In genomic region chr7:100476108-100476780, GRCh38 we compare ENCODE assay signal across 8 cellular contexts. TPM values are rescaled to one million over a fixed set of nuclear protein-coding genes. Genes with fewer than 3 reads are reported as not detected.
DNase-seq lines count a peak whose midpoint lies in the region; ATAC-seq, FAIRE-seq and TF ChIP-seq lines count a peak whose summit lies in the region.

No MANE protein-coding gene starts in this region.

- H3K4me2 ChIP-seq in OCI-LY3 (ENCODE audit: low read length) (peak overlapping the region; percentile 90), H1 (ENCODE audit: insufficient read depth in 1 of 2, low read depth in 2 of 2, low read length in 2 of 2) (no peak overlapping the region; a peak in 1 of 4 replicates), osteoblast (ENCODE audit: insufficient read depth, low read length) (peak overlapping the region; percentile 84)

- no peak for ATAC-seq in CD8-positive, alpha-beta T cell
- ATAC-seq in GM21723 (IDR thresholded peaks at IDR 0.05; ENCODE audit: unreplicated experiment), result no peak

- 0 out of 2 replicates have a peak overlapping the region, but pooled peaks have one; percentile 24 for H2AK5ac ChIP-seq in H1 (ENCODE audit: low read depth, low read length)

- no peak for TF ChIP-seq CTCF in CD8-positive, alpha-beta T cell (IDR thresholded peaks at IDR 0.05)
- TF ChIP-seq CTCF in OCI-LY3 (IDR thresholded peaks at IDR 0.05; ENCODE audit: low read depth, low read length), result no peak
- no peak for TF ChIP-seq CTCF in H1 (IDR thresholded peaks at IDR 0.05; ENCODE audit: control extremely low read depth in 1 of 3, insufficient read depth in 1 of 3, low read depth in 1 of 3, low read length in 3 of 3)
- TF ChIP-seq CTCF in osteoblast (IDR thresholded peaks at IDR 0.05; ENCODE audit: extremely low read depth, low read depth, low read length), result no peak

- H3K36me3 Mint-ChIP-seq in CD8-positive, alpha-beta T cell, result peaks cover 41% of the 10 kb centered on the region

- peak overlapping the region; percentile 96 for H3K4me3 ChIP-seq in CD8-positive, alpha-beta T cell (ENCODE audit: low read depth, low read length)
- H3K4me3 ChIP-seq in OCI-LY3 (ENCODE audit: low read length) (peak overlapping the region; percentile 37), H1 (ENCODE audit: extremely low read depth in 1 of 4, insufficient read depth in 2 of 4, low read depth in 3 of 4, low read length in 4 of 4) (no peak overlapping the region), osteoblast (ENCODE audit: insufficient read depth, low read length) (peak overlapping the region; percentile 94)

- TF ChIP-seq EP300 in H1 (IDR thresholded peaks at IDR 0.05; ENCODE audit: borderline replicate concordance in 1 of 2, low read depth in 2 of 2, low read length in 2 of 2), result no peak

- CTCF ChIA-PET in CD8-positive, alpha-beta T cell (lab: Charles Lee), result interaction anchor here (0.6 to 11.8 kb wide), 8 partner anchors 10 to 109 kb away, joined by 3 to 203 read pairs (median 4); partner anchors contain the start of gene AGFG2
- CTCF ChIA-PET in H1 (lab: Charles Lee; ENCODE audit: partially characterized antibody), result interaction anchor here (0.7 to 11.3 kb wide), 13 partner anchors 11 to 874 kb away, joined by 3 to 152 read pairs (median 4); partner anchors contain the start of genes FBXO24, LRCH4 and SPACDR

- H3K27me3 Mint-ChIP-seq in CD8-positive, alpha-beta T cell (ENCODE audit: low read depth), result no peaks in the 10 kb centered on the region

- POLR2A ChIA-PET in CD8-positive, alpha-beta T cell (lab: Charles Lee), result interaction anchor here (1.2 to 5.3 kb wide), 4 partner anchors 47 to 110 kb away, joined by 4 to 27 read pairs (median 4); partner anchors contain the start of genes FBXO24, LRCH4, MEPCE and ZCWPW1
- POLR2A ChIA-PET in H1 (lab: Charles Lee; ENCODE audit: partially characterized antibody), result interaction anchor here (1.1 to 4.3 kb wide), 2 partner anchors 19 to 47 kb away, joined by 3 to 20 read pairs; partner anchors contain the start of genes MEPCE and ZCWPW1

- H3K23me2 ChIP-seq in H1 (ENCODE audit: low read depth, low read length), result peaks cover 3% of the 10 kb centered on the region; the same call in 1 of the 2 replicates

- intact Hi-C loops in CD8-positive, alpha-beta T cell (cut with DNase I, micrococcal nuclease), result loop anchor here (5.0 kb wide), 3 partner anchors 196 to 231 kb away; partner anchors contain the start of genes GIGYF1 (in 1 of the 2), GNB2 (in 1 of the 2) and POP7 (in 1 of the 2)

- H2AFZ ChIP-seq in OCI-LY3 (ENCODE audit: low read depth, low read length) (no peak overlapping the region), H1 (ENCODE audit: low read length) (no peak overlapping the region), osteoblast (ENCODE audit: low read length) (no peak overlapping the region)

- H3K9me3 Mint-ChIP-seq in CD8-positive, alpha-beta T cell, result no peaks in the 10 kb centered on the region

- H3K27ac Mint-ChIP-seq in CD8-positive, alpha-beta T cell, result peak overlapping the region; percentile 86

- no peak for TF ChIP-seq POLR2A in H1 (IDR thresholded peaks at IDR 0.05; ENCODE audit: control extremely low read depth in 1 of 2, low read depth in 2 of 2, low read length in 2 of 2)

- H3K56ac ChIP-seq in H1 (replicated peaks; ENCODE audit: insufficient read length, low read depth, low read length), result no peak overlapping the region

- H3K36me3 ChIP-seq in CD8-positive, alpha-beta T cell (ENCODE audit: insufficient read depth, low read length), result peaks cover 20% of the 10 kb centered on the region
- H3K36me3 ChIP-seq in OCI-LY3 (replicated peaks; ENCODE audit: low read depth, low read length), result peaks cover 23% of the 10 kb centered on the region
- peaks cover 0 to 3% (median 0%) of the 10 kb centered on the region in 4 experiments; a peak in 1 of 8 replicates for H3K36me3 ChIP-seq in H1 (ENCODE audit: control insufficient read depth in 2 of 4, insufficient read depth in 4 of 4, low read length in 3 of 4)
- peaks cover 12% of the 10 kb centered on the region for H3K36me3 ChIP-seq in osteoblast (ENCODE audit: insufficient read depth, low read length)

- no peak overlapping the region for H3K9ac ChIP-seq in OCI-LY3 (ENCODE audit: low read length)
- H3K9ac ChIP-seq in H1 (replicated peaks in 1 of 4; ENCODE audit: extremely low read depth in 1 of 4, low read depth in 3 of 4, low read length in 3 of 4), result no peak overlapping the region

- H3K4me1 Mint-ChIP-seq in CD8-positive, alpha-beta T cell (ENCODE audit: low read depth), result peaks cover 48% of the 10 kb centered on the region

- H3K9me3 ChIP-seq in CD8-positive, alpha-beta T cell (ENCODE audit: low read length), result no peaks in the 10 kb centered on the region
- H3K9me3 ChIP-seq in OCI-LY3 (ENCODE audit: insufficient read depth, low read length) (no peaks in the 10 kb centered on the region), H1 (ENCODE audit: insufficient read depth in 2 of 2, low read depth in 1 of 2, low read length in 1 of 2) (no peaks in the 10 kb centered on the region), osteoblast (ENCODE audit: low read depth, low read length) (no peaks in the 10 kb centered on the region)

- H2BK15ac ChIP-seq in H1 (ENCODE audit: low read length), result no peak overlapping the region

- no peak for TF ChIP-seq RAD21 in H1 (IDR thresholded peaks at IDR 0.05 in 1 of 2, conservative IDR thresholded peaks at IDR 0.05 in 1 of 2; ENCODE audit: low read depth in 2 of 2, low read length in 2 of 2)

- peak overlapping the region; percentile 72 for H3K27ac ChIP-seq in CD8-positive, alpha-beta T cell (ENCODE audit: low read depth, low read length)
- H3K27ac ChIP-seq in OCI-LY3 (ENCODE audit: low read length), result no peak overlapping the region
- H3K27ac ChIP-seq in H1 (ENCODE audit: low read depth, low read length), result no peak overlapping the region
- H3K27ac ChIP-seq in osteoblast (ENCODE audit: low read depth, low read length), result peak overlapping the region; percentile 37

- H2BK5ac ChIP-seq in H1 (ENCODE audit: low read depth, low read length), result no peak overlapping the region

- no peak for DNase-seq in CD8-positive, alpha-beta T cell
- DNase-seq in H1 (ENCODE audit: low read depth in 1 of 2, low spot score in 2 of 2), result no peak
- peak; percentile 83 for DNase-seq in osteoblast (ENCODE audit: insufficient read length, low spot score, missing footprints)
- no peak for DNase-seq in COLO668 (lab: John Stamatoyannopoulos, UW; ENCODE audit: unreplicated experiment)
- DNase-seq in NCI-H748 (lab: John Stamatoyannopoulos, UW; ENCODE audit: unreplicated experiment), result no peak
- no peak for DNase-seq in activated gamma-delta T cell (lab: John Stamatoyannopoulos, UW)

- FAIRE-seq in H1 (lab: Jason Lieb, UNC), result no peak

- H3K79me2 ChIP-seq in OCI-LY3 (ENCODE audit: low read length) (peaks cover 26% of the 10 kb centered on the region), H1 (ENCODE audit: control insufficient read depth in 1 of 2, insufficient read depth in 2 of 2, low read length in 2 of 2) (no peaks in the 10 kb centered on the region), osteoblast (ENCODE audit: insufficient read depth, low read length) (peaks cover 58% of the 10 kb centered on the region)

- peak overlapping the region; percentile 93 for H3K4me3 Mint-ChIP-seq in CD8-positive, alpha-beta T cell

- 85% methylated on average over 5 of the region's 6 CpGs; no CpG with 5 or more reads in 1 of the 2 experiments for WGBS in H1 (ENCODE audit: extremely low coverage in 1 of 2, insufficient coverage in 1 of 2, insufficient read length in 1 of 2, insufficient replicate concordance in 2 of 2, low coverage in 1 of 2, low lambda C conversion rate in 2 of 2, missing lambda C conversion rate in 1 of 2), 2 experiments

- no peak overlapping the region for H4K5ac ChIP-seq in H1 (ENCODE audit: insufficient read length, low read depth, low read length)

- H3K14ac ChIP-seq in H1 (ENCODE audit: insufficient read length), result no peak overlapping the region

- H3K4ac ChIP-seq in H1 (replicated peaks; ENCODE audit: insufficient read length, low read depth, low read length), result no peak overlapping the region

- no peak overlapping the region; the same call in 1 of the 2 replicates for H3K18ac ChIP-seq in H1 (ENCODE audit: extremely low read depth, low read length)

- no peaks in the 10 kb centered on the region for H3K27me3 ChIP-seq in CD8-positive, alpha-beta T cell (ENCODE audit: insufficient read depth, low read length)
- H3K27me3 ChIP-seq in OCI-LY3 (ENCODE audit: low read depth, low read length), result no peaks in the 10 kb centered on the region
- no peaks in the 10 kb centered on the region for H3K27me3 ChIP-seq in H1 (replicated peaks in 1 of 4; ENCODE audit: control insufficient read depth in 3 of 4, extremely low read depth in 1 of 4, insufficient read depth in 3 of 4, low read length in 3 of 4)
- no peaks in the 10 kb centered on the region for H3K27me3 ChIP-seq in osteoblast (ENCODE audit: insufficient read depth, low read length)

- H4K91ac ChIP-seq in H1 (replicated peaks; ENCODE audit: insufficient read length, low read length), result no peak overlapping the region

- peaks cover 53% of the 10 kb centered on the region for H3K4me1 ChIP-seq in CD8-positive, alpha-beta T cell (ENCODE audit: insufficient read depth, low read length)
- H3K4me1 ChIP-seq in OCI-LY3 (ENCODE audit: low read length) (peaks cover 41% of the 10 kb centered on the region), H1 (replicated peaks in 1 of 4; ENCODE audit: control insufficient read depth in 3 of 4, insufficient read depth in 4 of 4, low read length in 3 of 4) (peaks cover 0 to 17% (median 8%) of the 10 kb centered on the region in 4 experiments; a peak in 6 of 7 replicates), osteoblast (ENCODE audit: insufficient read depth, low read length) (peaks cover 24% of the 10 kb centered on the region)

- H2BK12ac ChIP-seq in H1 (ENCODE audit: low read depth, low read length), result no peak overlapping the region

- H4K20me1 ChIP-seq in OCI-LY3 (ENCODE audit: insufficient read depth, low read length), result peaks cover 33% of the 10 kb centered on the region
- H4K20me1 ChIP-seq in H1 (replicated peaks in 1 of 2; ENCODE audit: control insufficient read depth in 1 of 2, insufficient read depth in 2 of 2, low read length in 2 of 2), result no peaks in the 10 kb centered on the region
- peaks cover 34% of the 10 kb centered on the region for H4K20me1 ChIP-seq in osteoblast (ENCODE audit: insufficient read depth, low read length)

- no peak overlapping the region for H2BK120ac ChIP-seq in H1 (replicated peaks; ENCODE audit: low read depth, low read length)

- H4K8ac ChIP-seq in H1 (ENCODE audit: extremely low read depth, insufficient read depth, low read length), result 0 out of 2 replicates have a peak overlapping the region, but pooled peaks have one; percentile 31

- no peak overlapping the region for H3K23ac ChIP-seq in H1 (ENCODE audit: insufficient read length)

- no peaks in the 10 kb centered on the region; the same call in 1 of the 2 replicates for H3K79me1 ChIP-seq in H1 (ENCODE audit: low read depth, low read length)

- H2BK20ac ChIP-seq in H1 (ENCODE audit: low read length), result no peak overlapping the region

RNA-seq across cellular contexts. Expression of gene TSC22D4, which starts 2.8 kb away (rescaled TPM):
- 10 to 100 TPM; 30.7 to 32.3 TPM for total RNA-seq in CD8-positive, alpha-beta T cell
- total RNA-seq in H1 (2021; fragmentation: NEBNext Ultra II Directional; extraction: Animal tissue kit (Norgen Biotek cat#: 25700)), result 20.3 and 24.1 TPM in 2 replicates
- polyA plus RNA-seq in H1 (2011; rRNA removed), result 13.2 and 22.4 TPM in 2 replicates
- 14.7 TPM for polyA plus RNA-seq in H1 (2011; cell fraction: cytosol; rRNA removed)
- polyA plus RNA-seq in H1 (2011; cell fraction: nucleus; rRNA removed), result 22.4 TPM
- polyA plus RNA-seq in H1 (2012, experiment 1 of 2), result 13.5 to 21.7 TPM (median 20.5 TPM) in 4 replicates
- polyA plus RNA-seq in H1 (2012, experiment 2 of 2), result 18.7 TPM
- 15.3 TPM for polyA plus RNA-seq in H1 (2013, experiment 1 of 2)
- polyA plus RNA-seq in H1 (2013, experiment 2 of 2), result 14.1 TPM
- polyA minus RNA-seq in H1 (2011; rRNA and poly(A)+ RNA removed), result 4.6 and 6.6 TPM in 2 replicates
- polyA minus RNA-seq in H1 (2011; cell fraction: cytosol; rRNA and poly(A)+ RNA removed), result 15.1 TPM
- 7.5 TPM for polyA minus RNA-seq in H1 (2011; cell fraction: nucleus; rRNA and poly(A)+ RNA removed)
- 18.5 and 19.4 TPM in 2 replicates for total RNA-seq in osteoblast

RNA-seq across cellular contexts. Expression of gene NYAP1, which starts 7.5 kb away (rescaled TPM):
- under 1 TPM; 0.33 to 0.38 TPM for total RNA-seq in CD8-positive, alpha-beta T cell
- 4.5 and 4.6 TPM in 2 replicates for total RNA-seq in H1 (2021; fragmentation: NEBNext Ultra II Directional; extraction: Animal tissue kit (Norgen Biotek cat#: 25700))
- 1.9 and 5.0 TPM in 2 replicates for polyA plus RNA-seq in H1 (2011; rRNA removed)
- polyA plus RNA-seq in H1 (2011; cell fraction: cytosol; rRNA removed), result 3.9 TPM
- 5.5 TPM for polyA plus RNA-seq in H1 (2011; cell fraction: nucleus; rRNA removed)
- 2.7 to 4.5 TPM (median 3.8 TPM) in 4 replicates for polyA plus RNA-seq in H1 (2012, experiment 1 of 2)
- 2.0 TPM for polyA plus RNA-seq in H1 (2012, experiment 2 of 2)
- 2.5 TPM for polyA plus RNA-seq in H1 (2013, experiment 1 of 2)
- 2.2 TPM for polyA plus RNA-seq in H1 (2013, experiment 2 of 2)
- polyA minus RNA-seq in H1 (2011; rRNA and poly(A)+ RNA removed), result 0.37 and 0.41 TPM in 2 replicates
- 3.1 TPM for polyA minus RNA-seq in H1 (2011; cell fraction: cytosol; rRNA and poly(A)+ RNA removed)
- 2.9 TPM for polyA minus RNA-seq in H1 (2011; cell fraction: nucleus; rRNA and poly(A)+ RNA removed)
- under 0.01 and 0.29 TPM in 2 replicates for total RNA-seq in osteoblast

RNA-seq across cellular contexts. Expression of gene SPACDR, which starts 12.2 kb away (rescaled TPM):
- total RNA-seq in CD8-positive, alpha-beta T cell, result under 1 TPM in 1 of 2 experiments, not detected in 1; 0.94 TPM
- 0.33 TPM in 1 of 2 replicates, not detected in the other for total RNA-seq in H1 (2021; fragmentation: NEBNext Ultra II Directional; extraction: Animal tissue kit (Norgen Biotek cat#: 25700))
- polyA plus RNA-seq in H1 (2011; rRNA removed), result 0.26 and 0.31 TPM in 2 replicates
- 0.41 TPM for polyA plus RNA-seq in H1 (2011; cell fraction: cytosol; rRNA removed)
- 0.80 TPM for polyA plus RNA-seq in H1 (2011; cell fraction: nucleus; rRNA removed)
- 0.18 to 0.92 TPM (median 0.19 TPM) in 3 of 4 replicates, not detected in the other for polyA plus RNA-seq in H1 (2012, experiment 1 of 2)
- 0.39 TPM for polyA plus RNA-seq in H1 (2012, experiment 2 of 2)
- polyA plus RNA-seq in H1 (2013, experiment 1 of 2), result 0.55 TPM
- 0.13 TPM for polyA plus RNA-seq in H1 (2013, experiment 2 of 2)
- polyA minus RNA-seq in H1 (2011; rRNA and poly(A)+ RNA removed), result not detected in 2 replicates
- polyA minus RNA-seq in H1 (2011; cell fraction: cytosol; rRNA and poly(A)+ RNA removed), result not detected
- not detected for polyA minus RNA-seq in H1 (2011; cell fraction: nucleus; rRNA and poly(A)+ RNA removed)
- total RNA-seq in osteoblast, result 0.36 TPM in 1 of 2 replicates, not detected in the other

RNA-seq across cellular contexts. Expression of gene PPP1R35, which starts 39.9 kb away (rescaled TPM):
- total RNA-seq in CD8-positive, alpha-beta T cell, result 10 to 100 TPM; 29.4 to 33.5 TPM
- 53.8 and 58.2 TPM in 2 replicates for total RNA-seq in H1 (2021; fragmentation: NEBNext Ultra II Directional; extraction: Animal tissue kit (Norgen Biotek cat#: 25700))
- polyA plus RNA-seq in H1 (2011; rRNA removed), result 52.3 and 78.4 TPM in 2 replicates
- polyA plus RNA-seq in H1 (2011; cell fraction: cytosol; rRNA removed), result 63.4 TPM
- 97.9 TPM for polyA plus RNA-seq in H1 (2011; cell fraction: nucleus; rRNA removed)
- polyA plus RNA-seq in H1 (2012, experiment 1 of 2), result 42.3 to 54.4 TPM (median 51.6 TPM) in 4 replicates
- 48.2 TPM for polyA plus RNA-seq in H1 (2012, experiment 2 of 2)
- 131 TPM for polyA plus RNA-seq in H1 (2013, experiment 1 of 2)
- polyA plus RNA-seq in H1 (2013, experiment 2 of 2), result 122 TPM
- 2.5 and 4.6 TPM in 2 replicates for polyA minus RNA-seq in H1 (2011; rRNA and poly(A)+ RNA removed)
- polyA minus RNA-seq in H1 (2011; cell fraction: cytosol; rRNA and poly(A)+ RNA removed), result 22.1 TPM
- polyA minus RNA-seq in H1 (2011; cell fraction: nucleus; rRNA and poly(A)+ RNA removed), result 18.2 TPM
- 9.7 and 11.9 TPM in 2 replicates for total RNA-seq in osteoblast

RNA-seq across cellular contexts. Expression of gene MEPCE, which starts 46.6 kb away (rescaled TPM):
- 10 to 100 TPM; 69.3 to 73.3 TPM for total RNA-seq in CD8-positive, alpha-beta T cell
- 48.8 and 51.2 TPM in 2 replicates for total RNA-seq in H1 (2021; fragmentation: NEBNext Ultra II Directional; extraction: Animal tissue kit (Norgen Biotek cat#: 25700))
- 22.8 and 25.8 TPM in 2 replicates for polyA plus RNA-seq in H1 (2011; rRNA removed)
- 20.3 TPM for polyA plus RNA-seq in H1 (2011; cell fraction: cytosol; rRNA removed)
- polyA plus RNA-seq in H1 (2011; cell fraction: nucleus; rRNA removed), result 31.4 TPM
- 31.7 to 46.6 TPM (median 42.9 TPM) in 4 replicates for polyA plus RNA-seq in H1 (2012, experiment 1 of 2)
- 45.8 TPM for polyA plus RNA-seq in H1 (2012, experiment 2 of 2)
- polyA plus RNA-seq in H1 (2013, experiment 1 of 2), result 25.2 TPM
- polyA plus RNA-seq in H1 (2013, experiment 2 of 2), result 24.6 TPM
- 36.0 and 42.1 TPM in 2 replicates for polyA minus RNA-seq in H1 (2011; rRNA and poly(A)+ RNA removed)
- 18.4 TPM for polyA minus RNA-seq in H1 (2011; cell fraction: cytosol; rRNA and poly(A)+ RNA removed)
- polyA minus RNA-seq in H1 (2011; cell fraction: nucleus; rRNA and poly(A)+ RNA removed), result 31.3 TPM
- total RNA-seq in osteoblast, result 28.6 and 29.7 TPM in 2 replicates

Comparison
In these comparisons a context has a peak if more than half of its experiments do, and no peak if none do; other contexts are left out.
1. H3K27ac ChIP-seq: peak in CD8-positive, alpha-beta T cell (single experiment) and osteoblast (single experiment); none in OCI-LY3 (single experiment) and H1 (single experiment).
2. H3K4me3 ChIP-seq: peak in CD8-positive, alpha-beta T cell (single experiment), OCI-LY3 (single experiment) and osteoblast (single experiment); none in H1 (0 of 4).
3. H3K4me2 ChIP-seq: peak in OCI-LY3 (single experiment) and osteoblast (single experiment); none in H1 (0 of 2).